ENCODE assay signal across 15 cellular contexts in genomic region chr22:37996515-37997246, GRCh38. TPM values are rescaled to one million over a fixed set of nuclear protein-coding genes. Genes with fewer than 3 reads are reported as not detected.
DNase-seq lines count a peak whose midpoint lies in the region; ATAC-seq and TF ChIP-seq lines count a peak whose summit lies in the region.
"Had no signal": no experiment of that assay in that cellular context is flagged by ENCODE, and none has a peak within 500 bp of the region (broad histone marks: within the 10 kb centered on the region; RNA-seq: fewer than 3 reads in every experiment).

No MANE protein-coding gene starts in this region.

- H4K20me1 ChIP-seq in GM23338 (replicated peaks; ENCODE audit: insufficient read depth) (no peaks in the 10 kb centered on the region), OCI-LY7 (ENCODE audit: insufficient read depth, low read length) (no peaks in the 10 kb centered on the region)

- H3K27me3 ChIP-seq in GM23338 (ENCODE audit: insufficient read depth) = no peaks in the 10 kb centered on the region
- no peaks in the 10 kb centered on the region for H3K27me3 ChIP-seq in rectal smooth muscle tissue (ENCODE audit: control insufficient read depth, insufficient read depth, low read length)
- H3K27me3 ChIP-seq: colonic mucosa had no signal

- no peak overlapping the region for H3K4me2 ChIP-seq in GM23338
- H3K4me2 ChIP-seq in OCI-LY7 (ENCODE audit: low read length) = 0 out of 2 replicates have a peak overlapping the region, but pooled peaks have one; percentile 2

- H3K27ac ChIP-seq in GM23338 (ENCODE audit: low read depth) = no peak overlapping the region
- no peak overlapping the region for H3K27ac ChIP-seq in OCI-LY7 (ENCODE audit: low read depth, low read length, poor library complexity, severe bottlenecking)
- H3K27ac ChIP-seq in rectal smooth muscle tissue (ENCODE audit: low read depth, low read length) = peak overlapping the region; percentile 10
- H3K27ac ChIP-seq: colonic mucosa had no signal

- H3K27me3 Mint-ChIP-seq in GM23338 (ENCODE audit: insufficient read depth, low read depth, poor library complexity) = peaks cover 11% of the 10 kb centered on the region
- H3K27me3 Mint-ChIP-seq in endothelial cell (ENCODE audit: unreplicated experiment) = peaks cover 2% of the 10 kb centered on the region

- no TSS peak for BruUV-seq in OCI-LY7 (replicated peaks; lab: Mats Ljungman, UMichigan)

- H3K27ac Mint-ChIP-seq in GM23338 (no peak overlapping the region), endothelial cell (ENCODE audit: unreplicated experiment) (no peak overlapping the region)
- H3K27ac Mint-ChIP-seq: activated naive CD4-positive, alpha-beta T cell treated with anti-CD3 and anti-CD28 coated beads for 36 hours had no signal

- no peaks in the 10 kb centered on the region for H3F3A ChIP-seq in GM23338 (replicated peaks; ENCODE audit: low read depth)

- H3K4me1 Mint-ChIP-seq in GM23338 = peaks cover 22% of the 10 kb centered on the region
- H3K4me1 Mint-ChIP-seq in endothelial cell (ENCODE audit: unreplicated experiment) = no peaks in the 10 kb centered on the region

- no peak overlapping the region for H3K9ac ChIP-seq in rectal smooth muscle tissue (ENCODE audit: low read length)

- no peaks in the 10 kb centered on the region for H3K9me3 Mint-ChIP-seq in GM23338
- H3K9me3 Mint-ChIP-seq in endothelial cell (ENCODE audit: unreplicated experiment) = no peaks in the 10 kb centered on the region
- H3K9me3 Mint-ChIP-seq: activated naive CD4-positive, alpha-beta T cell treated with anti-CD3 and anti-CD28 coated beads for 36 hours had no signal

- no peaks in the 10 kb centered on the region for H3K36me3 ChIP-seq in GM23338 (ENCODE audit: insufficient read depth)
- H3K36me3 ChIP-seq in OCI-LY7 (ENCODE audit: insufficient read depth, low read length) = no peaks in the 10 kb centered on the region
- H3K36me3 ChIP-seq in rectal smooth muscle tissue (ENCODE audit: control insufficient read depth, insufficient read depth, low read length) = no peaks in the 10 kb centered on the region
- H3K36me3 ChIP-seq: colonic mucosa had no signal

- H3K9me2 ChIP-seq in GM23338 (ENCODE audit: insufficient read depth) (no peaks in the 10 kb centered on the region), OCI-LY7 (ENCODE audit: insufficient read depth, low read length) (no peaks in the 10 kb centered on the region)

- DNase-seq in GM23338 (ENCODE audit: low spot score) (no peak), OCI-LY7 (ENCODE audit: low spot score) (peak; percentile 33), cerebellar cortex (ENCODE audit: low spot score) (peak; percentile 29), endothelial cell (ENCODE audit: low spot score) (no peak), midbrain (lab: John Stamatoyannopoulos, UW) (no peak), GDM1 (lab: John Stamatoyannopoulos, UW) (no peak)
- DNase-seq: activated CD4-positive, alpha-beta T cell treated with anti-CD3 and anti-CD28 coated beads, Interleukin-2, amount 50 U/mL, for 48 hours; activated naive CD4-positive, alpha-beta T cell treated with anti-CD3 and anti-CD28 coated beads for 36 hours; colonic mucosa; COR-L47; NCI-H1417 treated with DMSO at 0.1 percent for 48 hours; T-helper 1 cell; trophoblast cell had no signal

- H2AFZ ChIP-seq in GM23338 (no peak overlapping the region), OCI-LY7 (ENCODE audit: low read length) (no peak overlapping the region)

- H3K79me2 ChIP-seq in GM23338 (replicated peaks; ENCODE audit: insufficient read depth) (no peaks in the 10 kb centered on the region), OCI-LY7 (ENCODE audit: insufficient read depth, low read depth, low read length) (no peaks in the 10 kb centered on the region)

- H3K4me1 ChIP-seq in GM23338 (ENCODE audit: insufficient read depth) = no peaks in the 10 kb centered on the region
- H3K4me1 ChIP-seq in OCI-LY7 (ENCODE audit: insufficient read depth, low read length, poor library complexity, severe bottlenecking) = peaks cover 13% of the 10 kb centered on the region
- H3K4me1 ChIP-seq in rectal smooth muscle tissue (ENCODE audit: control insufficient read depth, insufficient read depth, low read length) = no peaks in the 10 kb centered on the region
- H3K4me1 ChIP-seq: colonic mucosa had no signal

- H3K9me3 ChIP-seq in OCI-LY7 (ENCODE audit: low read length) = no peaks in the 10 kb centered on the region
- H3K9me3 ChIP-seq: colonic mucosa had no signal

- ATAC-seq in GM23338 = peak; percentile 41
- no peak for ATAC-seq in GM21515 (IDR thresholded peaks at IDR 0.05; ENCODE audit: unreplicated experiment)

- POLR2A ChIA-PET in OCI-LY7 (lab: Charles Lee) = no interaction called here

- intact Hi-C loops in OCI-LY7 (cut with micrococcal nuclease; ENCODE audit: unreplicated experiment) = no loop called here

- H3K4me3 Mint-ChIP-seq in GM23338 = no peak overlapping the region
- no peak overlapping the region for H3K4me3 Mint-ChIP-seq in endothelial cell (ENCODE audit: unreplicated experiment)
- H3K4me3 Mint-ChIP-seq: activated naive CD4-positive, alpha-beta T cell treated with anti-CD3 and anti-CD28 coated beads for 36 hours had no signal

- CTCF ChIA-PET in OCI-LY7 (lab: Charles Lee; ENCODE audit: unreplicated experiment) = interaction anchor here (0.6 kb wide), 1 partner anchor 63 kb away, joined by 14 read pairs; no protein-coding TSS in a partner anchor

- H3K4me3 ChIP-seq in GM23338 (no peak overlapping the region), OCI-LY7 (ENCODE audit: low read depth, low read length, poor library complexity, severe bottlenecking) (no peak overlapping the region), rectal smooth muscle tissue (ENCODE audit: low read length) (no peak overlapping the region)
- H3K4me3 ChIP-seq: colonic mucosa had no signal

- TF ChIP-seq CTCF in GM23338 (conservative IDR thresholded peaks at IDR 0.05; ENCODE audit: low read depth in 2 of 2) (no peak), OCI-LY7 (conservative IDR thresholded peaks at IDR 0.05; ENCODE audit: low read length) (no peak), endothelial cell (IDR thresholded peaks at IDR 0.05; ENCODE audit: unreplicated experiment) (no peak)

- H3K36me3 Mint-ChIP-seq in GM23338 (ENCODE audit: low read depth) (no peaks in the 10 kb centered on the region; the same call in 2 of the 3 replicates), endothelial cell (ENCODE audit: low read depth, unreplicated experiment) (no peaks in the 10 kb centered on the region)

TF ChIP-seq in GM23338, 12 proteins besides CTCF, POLR2A, EP300 and RAD21 (continues in another document):
- TF ChIP-seq ZNF114 (CRISPR knock-in tag; IDR thresholded peaks at IDR 0.05) = no peak
- TF ChIP-seq ZNF331 (CRISPR knock-in tag; IDR thresholded peaks at IDR 0.05; ENCODE audit: low read depth) = no peak
- TF ChIP-seq NANOG (IDR thresholded peaks at IDR 0.05; ENCODE audit: borderline replicate concordance) = no peak
- no peak for TF ChIP-seq POLR2AphosphoS5 (IDR thresholded peaks at IDR 0.05; ENCODE audit: low read depth)

RNA-seq across cellular contexts. Expression of gene SOX10, which starts 12.3 kb away (rescaled TPM):
- total RNA-seq in GM23338 (2014; rRNA removed; shearing (Covaris generic)) = 2.1 and 2.3 TPM in 2 replicates
- polyA plus RNA-seq in GM23338 (2016; fragmentation: Nextera tagmentation; extraction: Ambion mirVana) = 1.1 and 1.3 TPM in 2 replicates
- total RNA-seq in OCI-LY7 (2014; rRNA removed; shearing (Covaris generic)) = not detected in 2 replicates
- not detected in 2 replicates for total RNA-seq in OCI-LY7 (2022)
- total RNA-seq in endothelial cell (ENCODE audit: unreplicated experiment) = 0.08 TPM
- total RNA-seq: activated naive CD4-positive, alpha-beta T cell treated with anti-CD3 and anti-CD28 coated beads for 36 hours had no signal

RNA-seq across cellular contexts. Expression of gene POLR2F, which starts 43.2 kb away (rescaled TPM):
- 64.6 and 144 TPM in 2 replicates for total RNA-seq in GM23338 (2014; rRNA removed; shearing (Covaris generic))
- 429 and 450 TPM in 2 replicates for polyA plus RNA-seq in GM23338 (2016; fragmentation: Nextera tagmentation; extraction: Ambion mirVana)
- total RNA-seq in OCI-LY7 (2014; rRNA removed; shearing (Covaris generic)) = 85.9 and 128 TPM in 2 replicates
- 63.5 and 71.2 TPM in 2 replicates for total RNA-seq in OCI-LY7 (2022)
- total RNA-seq in endothelial cell (ENCODE audit: unreplicated experiment) = 58.9 TPM

RNA-seq across cellular contexts. Expression of gene C22orf23, which starts 43.3 kb away (rescaled TPM):
- total RNA-seq in GM23338 (2014; rRNA removed; shearing (Covaris generic)) = 0.38 TPM in 1 of 2 replicates, not detected in the other
- polyA plus RNA-seq in GM23338 (2016; fragmentation: Nextera tagmentation; extraction: Ambion mirVana) = 0.64 TPM in 1 of 2 replicates, not detected in the other
- 0.90 and 1.2 TPM in 2 replicates for total RNA-seq in OCI-LY7 (2014; rRNA removed; shearing (Covaris generic))
- total RNA-seq in OCI-LY7 (2022) (0.57 TPM in 1 of 2 replicates, not detected in the other), endothelial cell (ENCODE audit: unreplicated experiment) (0.54 TPM)
- total RNA-seq: activated naive CD4-positive, alpha-beta T cell treated with anti-CD3 and anti-CD28 coated beads for 36 hours; colonic mucosa had no signal

Comparison
In these comparisons a context has a peak if more than half of its experiments do, and no peak if none do; other contexts are left out.
1. DNase-seq: peak in OCI-LY7 (single experiment) and cerebellar cortex (single experiment); none in GM23338 (single experiment), endothelial cell (single experiment), midbrain (single experiment) and GDM1 (single experiment).